7 cellular contexts compared by ENCODE assay signal in genomic region chr11:86938900-86939880, GRCh38. TPM values are rescaled to one million over a fixed set of nuclear protein-coding genes. Genes with fewer than 3 reads are reported as not detected.
DNase-seq lines count a peak whose midpoint lies in the region; ATAC-seq and TF ChIP-seq lines count a peak whose summit lies in the region.

No MANE protein-coding gene starts in this region.

- peak; percentile 10 for ATAC-seq in activated naive CD8-positive, alpha-beta T cell treated with anti-CD3 and anti-CD28 coated beads, Interleukin-2, amount 50 U/mL, for 24 hours

- DNase-seq in GM10266 (ENCODE audit: extremely low spot score) (no peak), HFFc6 (peak; percentile 60), NCI-H2107 (lab: John Stamatoyannopoulos, UW) (peak; percentile 11), iris pigment epithelial cell (ENCODE audit: low read depth) (peak; percentile 65), testis (no peak), iPS-NIHi7 (ENCODE audit: extremely low spot score) (no peak)
- DNase-seq in activated naive CD8-positive, alpha-beta T cell treated with anti-CD3 and anti-CD28 coated beads, Interleukin-2, amount 50 U/mL, for 24 hours, result no peak

- H3K36me3 Mint-ChIP-seq in HFFc6 (ENCODE audit: low read depth), result 0 out of 2 replicates have a peak, but pooled peaks cover 4% of the 10 kb centered on the region
- H3K36me3 Mint-ChIP-seq in activated naive CD8-positive, alpha-beta T cell treated with anti-CD3 and anti-CD28 coated beads, Interleukin-2, amount 50 U/mL, for 24 hours (ENCODE audit: low read depth), result no peaks in the 10 kb centered on the region

- WGBS in testis, 2 donors, result 25 to 28% methylated on average over 4 of the region's 4 CpGs

- H3K4me3 Mint-ChIP-seq in HFFc6, result peak overlapping the region; percentile 77; the same call in 1 of the 2 replicates
- H3K4me3 Mint-ChIP-seq in activated naive CD8-positive, alpha-beta T cell treated with anti-CD3 and anti-CD28 coated beads, Interleukin-2, amount 50 U/mL, for 24 hours, result no peak overlapping the region

- H3K27ac Mint-ChIP-seq in HFFc6, result peak overlapping the region; percentile 84; the same call in 1 of the 2 replicates
- no peak overlapping the region for H3K27ac Mint-ChIP-seq in activated naive CD8-positive, alpha-beta T cell treated with anti-CD3 and anti-CD28 coated beads, Interleukin-2, amount 50 U/mL, for 24 hours

- H3K36me3 ChIP-seq in testis (ENCODE audit: low read depth, missing control alignments), result no peaks in the 10 kb centered on the region

- peak; percentile 79 for TF ChIP-seq CTCF in GM10266 (IDR thresholded peaks at IDR 0.05; ENCODE audit: control insufficient read depth, insufficient read depth, low read depth, missing control alignments)
- peak; percentile 85 for TF ChIP-seq CTCF in HFFc6 (IDR thresholded peaks at IDR 0.05)
- TF ChIP-seq CTCF in testis (IDR thresholded peaks at IDR 0.05), result peak; percentile 52 to 78 (median 57)

- peaks cover 64% of the 10 kb centered on the region for H3K4me1 Mint-ChIP-seq in HFFc6 (ENCODE audit: low read depth)
- no peaks in the 10 kb centered on the region for H3K4me1 Mint-ChIP-seq in activated naive CD8-positive, alpha-beta T cell treated with anti-CD3 and anti-CD28 coated beads, Interleukin-2, amount 50 U/mL, for 24 hours

- no peak for TF ChIP-seq POLR2A in testis (IDR thresholded peaks at IDR 0.05)

- H3K27ac ChIP-seq in testis, result peak overlapping the region; percentile 72 to 80

- no peaks in the 10 kb centered on the region for H3K9me3 Mint-ChIP-seq in HFFc6
- no peaks in the 10 kb centered on the region for H3K9me3 Mint-ChIP-seq in activated naive CD8-positive, alpha-beta T cell treated with anti-CD3 and anti-CD28 coated beads, Interleukin-2, amount 50 U/mL, for 24 hours

- no peaks in the 10 kb centered on the region for H3K27me3 ChIP-seq in testis

- peaks cover 36% of the 10 kb centered on the region for H3K4me1 ChIP-seq in testis

- no peaks in the 10 kb centered on the region for H3K9me3 ChIP-seq in testis

- H3K27me3 Mint-ChIP-seq in HFFc6 (ENCODE audit: insufficient read depth), result peaks cover 3% of the 10 kb centered on the region; the same call in 1 of the 2 replicates
- no peaks in the 10 kb centered on the region for H3K27me3 Mint-ChIP-seq in activated naive CD8-positive, alpha-beta T cell treated with anti-CD3 and anti-CD28 coated beads, Interleukin-2, amount 50 U/mL, for 24 hours

- intact Hi-C loops in testis (cut with DNase I; ENCODE audit: low total_unique reads), result loop anchor here (10.0 kb wide), 1 partner anchor 356 kb away; no protein-coding TSS in a partner anchor

- H3K4me3 ChIP-seq in testis, result no peak overlapping the region

RNA-seq across cellular contexts. Expression of gene FZD4, which starts 16.0 kb away (rescaled TPM):
- total RNA-seq in HFFc6 (2021; fragmentation: NEBNext Ultra II Directional; extraction: Animal tissue kit (Norgen Biotek cat#: 25700)), result 10 to 100 TPM; 11.0 to 13.8 (median 12.7) TPM
- 10 to 100 TPM; 31.2 to 31.9 TPM for total RNA-seq in testis
- polyA plus RNA-seq in testis (ENCODE audit: insufficient read depth, low read depth, low replicate concordance), result 14.8 TPM

Comparison
In these comparisons a context has a peak if more than half of its experiments do, and no peak if none do; other contexts are left out.
1. DNase-seq: peak in HFFc6 (single experiment), NCI-H2107 (single experiment) and iris pigment epithelial cell (single experiment); none in GM10266 (single experiment), activated naive CD8-positive, alpha-beta T cell treated with anti-CD3 and anti-CD28 coated beads, Interleukin-2, amount 50 U/mL, for 24 hours (single experiment), testis (single experiment) and iPS-NIHi7 (single experiment).
2. Peak in every context shown above with its lines, with median percentiles within 50 percentile points of each other: CTCF ChIP-seq.